Comparison of ENCODE assay signal across 8 cellular contexts in genomic region chr3:196502775-196503181, GRCh38. TPM values are rescaled to one million over a fixed set of nuclear protein-coding genes. Genes with fewer than 3 reads are reported as not detected.
DNase-seq lines count a peak whose midpoint lies in the region; ATAC-seq, FAIRE-seq and TF ChIP-seq lines count a peak whose summit lies in the region.

No MANE protein-coding gene starts in this region.

- no peak for TF ChIP-seq EP300 in A549 (IDR thresholded peaks at IDR 0.05)
- no peak for TF ChIP-seq EP300 in gastroesophageal sphincter (IDR thresholded peaks at IDR 0.05)

- H3K4me1 ChIP-seq in A549 (peaks cover 18% of the 10 kb centered on the region), SJCRH30 (no peaks in the 10 kb centered on the region), gastroesophageal sphincter (peaks cover 0 to 44% (median 10%) of the 10 kb centered on the region in 3 donors), neutrophil (ENCODE audit: control insufficient read depth in 1 of 2, insufficient read depth in 1 of 2, low read depth in 1 of 2, low read length in 1 of 2) (peaks cover 61 to 67% of the 10 kb centered on the region in 2 experiments), thoracic aorta (ENCODE audit: control insufficient read depth in 1 of 2, low read depth in 2 of 2) (peaks cover 11 to 30% of the 10 kb centered on the region in 2 donors)

- under 1% methylated on average over 7 of the region's 26 CpGs for WGBS in A549 (ENCODE audit: missing lambda C conversion rate)
- 0% methylated on average over 4 of the region's 26 CpGs; no CpG with 5 or more reads in 1 of the 2 donors for WGBS in gastroesophageal sphincter (ENCODE audit: low coverage in 1 of 2), 2 donors

- FAIRE-seq in A549 (lab: Jason Lieb, UNC) (no peak), GM18507 (lab: Jason Lieb, UNC) (peak; percentile 46)

- CTCF ChIA-PET in A549 (lab: Yijun Ruan, JAX) = interaction anchor here (1.2 kb wide), 1 partner anchor 16 kb away, joined by 3 read pairs; no protein-coding TSS in a partner anchor
- CTCF ChIA-PET in activated naive CD4-positive, alpha-beta T cell treated with anti-CD3 and anti-CD28 coated beads for 36 hours (lab: Charles Lee) = interaction anchor here (6.2 kb wide), 1 partner anchor 21 kb away, joined by 37 read pairs; no protein-coding TSS in a partner anchor

- H3K4me2 ChIP-seq in A549 = peak overlapping the region; percentile 89

- DNase-seq in A549 (ENCODE audit: low read depth in 1 of 2, low spot score in 1 of 2) = peak; percentile 35 to 39
- DNase-seq in GM18507 (ENCODE audit: extremely low spot score, insufficient read length, low read depth) = no peak
- peak; percentile 39 to 56 for DNase-seq in SJCRH30
- DNase-seq in activated naive CD4-positive, alpha-beta T cell treated with anti-CD3 and anti-CD28 coated beads for 36 hours = peak; percentile 77
- peak; percentile 30 for DNase-seq in thoracic aorta (ENCODE audit: low spot score)

- TF ChIP-seq CTCF in A549 (IDR thresholded peaks at IDR 0.05) = no peak
- no peak for TF ChIP-seq CTCF in gastroesophageal sphincter (IDR thresholded peaks at IDR 0.05)
- peak; percentile 31 for TF ChIP-seq CTCF in neutrophil (IDR thresholded peaks at IDR 0.05)
- no peak for TF ChIP-seq CTCF in thoracic aorta (IDR thresholded peaks at IDR 0.05)

- H3K27ac ChIP-seq in A549 (peak overlapping the region; percentile 88 to 96), SJCRH30 (peak overlapping the region; percentile 71), gastroesophageal sphincter (peak overlapping the region; percentile 95 to 99 (median 97)), neutrophil (peak overlapping the region; percentile 93), thoracic aorta (peak overlapping the region; percentile 99 to 100)

- H3K4me3 Mint-ChIP-seq in activated naive CD4-positive, alpha-beta T cell treated with anti-CD3 and anti-CD28 coated beads for 36 hours = peak overlapping the region; percentile 88

- H3K4me1 Mint-ChIP-seq in activated naive CD4-positive, alpha-beta T cell treated with anti-CD3 and anti-CD28 coated beads for 36 hours (ENCODE audit: low read depth) = peaks cover 33% of the 10 kb centered on the region

- H3K4me3 ChIP-seq in A549 (peak overlapping the region; percentile 83), SJCRH30 (peak overlapping the region; percentile 86), gastroesophageal sphincter (peak overlapping the region; percentile 83 to 90), neutrophil (ENCODE audit: low read depth in 1 of 2, low read length in 1 of 2) (peak overlapping the region; percentile 77 to 82), thoracic aorta (peak overlapping the region; percentile 91)

- H3K27me3 Mint-ChIP-seq in activated naive CD4-positive, alpha-beta T cell treated with anti-CD3 and anti-CD28 coated beads for 36 hours (ENCODE audit: low read depth) = no peaks in the 10 kb centered on the region

- TF ChIP-seq POLR2A in A549 (IDR thresholded peaks at IDR 0.05; ENCODE audit: low read length) = no peak
- peak; percentile 22 to 26 for TF ChIP-seq POLR2A in gastroesophageal sphincter (IDR thresholded peaks at IDR 0.05)

- H3K27ac Mint-ChIP-seq in activated naive CD4-positive, alpha-beta T cell treated with anti-CD3 and anti-CD28 coated beads for 36 hours = peak overlapping the region; percentile 93

- intact Hi-C loops in activated naive CD4-positive, alpha-beta T cell treated with anti-CD3 and anti-CD28 coated beads for 36 hours (cut with micrococcal nuclease) = loop anchor here (1.0 to 10.0 kb wide), 10 partner anchors 26 to 1058 kb away; partner anchors contain the start of genes ACAP2, DYNLT2B, TFRC and UBXN7

- H3K36me3 ChIP-seq in SJCRH30 (0 out of 2 replicates have a peak, but pooled peaks cover 2% of the 10 kb centered on the region), gastroesophageal sphincter (no peaks in the 10 kb centered on the region), neutrophil (no peaks in the 10 kb centered on the region), thoracic aorta (no peaks in the 10 kb centered on the region)

- H3K9me3 ChIP-seq in A549 = 0 out of 3 replicates have a peak, but pooled peaks cover 2% of the 10 kb centered on the region
- H3K9me3 ChIP-seq in SJCRH30 (replicated peaks) = no peaks in the 10 kb centered on the region
- no peaks in the 10 kb centered on the region for H3K9me3 ChIP-seq in gastroesophageal sphincter
- no peaks in the 10 kb centered on the region for H3K9me3 ChIP-seq in neutrophil
- H3K9me3 ChIP-seq in thoracic aorta = no peaks in the 10 kb centered on the region

- H3K9me3 Mint-ChIP-seq in activated naive CD4-positive, alpha-beta T cell treated with anti-CD3 and anti-CD28 coated beads for 36 hours = peaks cover 8% of the 10 kb centered on the region

- H3K27me3 ChIP-seq in SJCRH30 = no peaks in the 10 kb centered on the region
- no peaks in the 10 kb centered on the region for H3K27me3 ChIP-seq in gastroesophageal sphincter
- H3K27me3 ChIP-seq in neutrophil = no peaks in the 10 kb centered on the region
- H3K27me3 ChIP-seq in thoracic aorta (replicated peaks; ENCODE audit: insufficient read depth) = no peaks in the 10 kb centered on the region

- TF ChIP-seq RAD21 in A549 (conservative IDR thresholded peaks at IDR 0.05 in 1 of 2, IDR thresholded peaks at IDR 0.05 in 1 of 2) = no peak

- POLR2A ChIA-PET in A549 (lab: Yijun Ruan, JAX) = interaction anchor here (1.1 kb wide), 2 partner anchors 20 to 26 kb away, joined by 3 to 9 read pairs; no protein-coding TSS in a partner anchor

- H3K36me3 Mint-ChIP-seq in activated naive CD4-positive, alpha-beta T cell treated with anti-CD3 and anti-CD28 coated beads for 36 hours (ENCODE audit: low read depth) = peaks cover 30% of the 10 kb centered on the region

- ATAC-seq in A549 = peak; percentile 52 to 75
- ATAC-seq in HG03457 (IDR thresholded peaks at IDR 0.05; ENCODE audit: unreplicated experiment) = peak; percentile 8
- peak; percentile 24 for ATAC-seq in gastroesophageal sphincter
- peak; percentile 75 for ATAC-seq in thoracic aorta (ENCODE audit: insufficient number of reproducible peaks, low FRiP score, low read depth)

TF ChIP-seq in A549, 52 proteins besides CTCF, POLR2A, EP300 and RAD21:
- TF ChIP-seq MAX (IDR thresholded peaks at IDR 0.05) (peak; percentile 28; the same call in 1 of the 2 replicates), KDM5A (IDR thresholded peaks at IDR 0.05) (no peak), GATA3 (IDR thresholded peaks at IDR 0.05; ENCODE audit: borderline replicate concordance) (no peak), SMC3 (IDR thresholded peaks at IDR 0.05) (no peak), FOSB (CRISPR knock-in tag; IDR thresholded peaks at IDR 0.05) (no peak), BCL3 (IDR thresholded peaks at IDR 0.05) (no peak), FOSL2 (IDR thresholded peaks at IDR 0.05) (no peak), FOSL2 (CRISPR knock-in tag; IDR thresholded peaks at IDR 0.05) (peak; percentile 60), HEYL (CRISPR knock-in tag; IDR thresholded peaks at IDR 0.05) (no peak)

RNA-seq across cellular contexts. Expression of gene RNF168, which starts 0.8 kb away (rescaled TPM):
- polyA plus RNA-seq in A549 (2011; rRNA removed) = 3.8 and 5.7 TPM in 2 replicates
- polyA plus RNA-seq in A549 (2012; cell fraction: cytosol; rRNA removed) = 1.6 and 1.7 TPM in 2 replicates
- 1.5 and 1.9 TPM in 2 replicates for polyA plus RNA-seq in A549 (2012; cell fraction: nucleus; rRNA removed)
- polyA plus RNA-seq in A549 (2017; fragmentation: RNase III; extraction: RNeasy Plus Mini Kit Qiagen cat#74134 plus additional on column Dnase treatment) = 5.1 to 6.0 TPM (median 5.9 TPM) in 3 replicates
- polyA minus RNA-seq in A549 (2011; rRNA and poly(A)+ RNA removed) = 18.1 and 19.1 TPM in 2 replicates
- 26.0 and 30.0 TPM in 2 replicates for total RNA-seq in SJCRH30 (2014; rRNA removed; shearing (Covaris generic))
- 10 to 100 TPM; 28.9 to 29.1 TPM for total RNA-seq in activated naive CD4-positive, alpha-beta T cell treated with anti-CD3 and anti-CD28 coated beads for 36 hours
- 10 to 100 TPM; 19.4 to 26.0 (median 23.7) TPM for total RNA-seq in gastroesophageal sphincter
- 10 to 100 TPM; 24.0 to 30.8 TPM for total RNA-seq in thoracic aorta

RNA-seq across cellular contexts. Expression of gene SMCO1, which starts 12.4 kb away (rescaled TPM):
- polyA plus RNA-seq in A549 (2011; rRNA removed) (not detected in 2 replicates), A549 (2017; fragmentation: RNase III; extraction: RNeasy Plus Mini Kit Qiagen cat#74134 plus additional on column Dnase treatment) (not detected in 3 replicates)
- not detected in 2 replicates for polyA plus RNA-seq in A549 (2012; cell fraction: cytosol; rRNA removed)
- not detected in 2 replicates for polyA plus RNA-seq in A549 (2012; cell fraction: nucleus; rRNA removed)
- polyA minus RNA-seq in A549 (2011; rRNA and poly(A)+ RNA removed) = not detected in 2 replicates
- total RNA-seq in SJCRH30 (2014; rRNA removed; shearing (Covaris generic)) = not detected in 2 replicates
- not detected for total RNA-seq in activated naive CD4-positive, alpha-beta T cell treated with anti-CD3 and anti-CD28 coated beads for 36 hours
- total RNA-seq in gastroesophageal sphincter (not detected), thoracic aorta (not detected)

Comparison
In these comparisons a context has a peak if more than half of its experiments do, and no peak if none do; other contexts are left out.
1. ATAC-seq: peak in every context shown above with its lines; median percentile 75 in thoracic aorta; 64 in A549; 24 in gastroesophageal sphincter; 8 in HG03457.